26 cellular contexts compared by ENCODE assay signal in the genomic region with DNA sequence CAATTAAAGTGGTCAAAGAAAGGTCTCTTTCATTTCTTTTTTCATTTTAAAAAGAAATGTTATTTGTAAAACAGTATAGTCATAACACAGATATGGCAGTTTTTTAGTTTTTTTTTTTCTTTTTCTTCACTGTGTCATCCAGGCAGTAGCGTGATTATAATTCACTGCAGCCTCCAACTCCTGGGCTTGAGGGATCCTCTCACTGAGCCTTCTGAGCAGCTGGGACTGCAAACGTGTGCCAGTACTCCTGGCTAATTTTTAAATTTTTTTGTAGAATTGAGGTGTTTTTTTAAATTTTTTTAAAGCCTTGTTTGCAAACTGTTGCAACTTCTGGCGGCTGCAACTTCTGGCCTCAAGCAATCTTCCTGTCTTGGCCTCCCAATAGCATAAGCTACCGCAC.
DNase-seq lines count a peak whose midpoint lies in the region; ATAC-seq, FAIRE-seq and TF ChIP-seq lines count a peak whose summit lies in the region.
"Had no signal": no experiment of that assay in that cellular context is flagged by ENCODE, and none has a peak within 500 bp of the region (broad histone marks: within the 10 kb centered on the region; RNA-seq: fewer than 3 reads in every experiment).

No MANE protein-coding gene starts in this region.

- H3K27ac Mint-ChIP-seq in osteocyte (ENCODE audit: unreplicated experiment): no peak overlapping the region
- H3K27ac Mint-ChIP-seq: CD4-positive, alpha-beta memory T cell; CD4-positive, CD25-positive, alpha-beta regulatory T cell; CD8-positive, alpha-beta memory T cell had no signal

- ATAC-seq in left ventricle myocardium superior: peak; percentile 54
- no peak for ATAC-seq in Right ventricle myocardium superior (ENCODE audit: poor library complexity)

- H3K4me3 Mint-ChIP-seq in osteocyte (ENCODE audit: unreplicated experiment): no peak overlapping the region
- H3K4me3 Mint-ChIP-seq: CD14-positive monocyte; CD4-positive, alpha-beta memory T cell; CD4-positive, CD25-positive, alpha-beta regulatory T cell; CD8-positive, alpha-beta memory T cell had no signal

- H3K4me3 ChIP-seq in HEK293 (ENCODE audit: low read depth, low read length): no peak overlapping the region
- H3K4me3 ChIP-seq in fibroblast of the aortic adventitia (ENCODE audit: low read depth, low read length): no peak overlapping the region
- H3K4me3 ChIP-seq: BLaER1 had no signal

- POLR2A ChIA-PET in HEK293 (lab: Yijun Ruan, JAX): no interaction called here

- H3K4me1 Mint-ChIP-seq in osteocyte (ENCODE audit: unreplicated experiment): no peaks in the 10 kb centered on the region
- H3K4me1 Mint-ChIP-seq: CD14-positive monocyte; CD8-positive, alpha-beta memory T cell had no signal

- TF ChIP-seq CTCF in HEK293 (tag by site-specific recombination; IDR thresholded peaks at IDR 0.05): no peak
- TF ChIP-seq CTCF in fibroblast of the aortic adventitia (IDR thresholded peaks at IDR 0.05; ENCODE audit: insufficient read depth, low read length): no peak
- no peak for TF ChIP-seq CTCF in osteocyte (IDR thresholded peaks at IDR 0.05)

- no peak for TF ChIP-seq POLR2A in GM12891 (IDR thresholded peaks at IDR 0.05; ENCODE audit: low read depth, low read length)

- intact Hi-C loops in left ventricle myocardium superior (cut with micrococcal nuclease) (no loop called here), Right ventricle myocardium superior (cut with DNase I) (no loop called here)

- peak; percentile 32 for DNase-seq in left ventricle myocardium superior
- no peak for DNase-seq in Right ventricle myocardium superior
- DNase-seq in fibroblast of the aortic adventitia (ENCODE audit: low read depth): peak; percentile 3
- DNase-seq in NCI-H2029 (lab: John Stamatoyannopoulos, UW): no peak
- DNase-seq in osteocyte (ENCODE audit: extremely low spot score, unreplicated experiment): no peak
- DNase-seq in GM12891 (ENCODE audit: insufficient read length, low spot score): no peak
- DNase-seq: 8988T; ACHN; BE2C; C1 segment of cervical spinal cord; CD4-positive, alpha-beta memory T cell; CD4-positive, CD25-positive, alpha-beta regulatory T cell; CD8-positive, alpha-beta memory T cell; COR-L47; DMS 273 treated with DMSO at 0.1 percent for 48 hours; DMS153; DMS53; DMS79; DND-41; EL; GDM1 had no signal

- no peak for FAIRE-seq in GM12891 (lab: Jason Lieb, UNC)
- FAIRE-seq: GM12892, GM18507 had no signal

- peaks cover 12% of the 10 kb centered on the region for H3K36me3 Mint-ChIP-seq in osteocyte (ENCODE audit: unreplicated experiment)

- no peaks in the 10 kb centered on the region for H3K9me3 Mint-ChIP-seq in osteocyte (ENCODE audit: unreplicated experiment)
- H3K9me3 Mint-ChIP-seq: CD14-positive monocyte; CD4-positive, alpha-beta memory T cell; CD4-positive, CD25-positive, alpha-beta regulatory T cell; CD8-positive, alpha-beta memory T cell had no signal

- no peak overlapping the region for H3K27ac ChIP-seq in HEK293 (ENCODE audit: extremely low read depth, low read depth, low read length)
- H3K27ac ChIP-seq: BLaER1 had no signal

- CTCF ChIA-PET in HEK293 (lab: Yijun Ruan, JAX): interaction anchor here (0.7 kb wide), 1 partner anchor 656 kb away, joined by 4 read pairs; no protein-coding TSS in a partner anchor

- H3K9me3 ChIP-seq in HEK293 (ENCODE audit: control insufficient read depth, insufficient read depth, low read depth, low read length): no peaks in the 10 kb centered on the region
- H3K9me3 ChIP-seq: BE2C, BLaER1 had no signal

- no peaks in the 10 kb centered on the region for H3K27me3 Mint-ChIP-seq in osteocyte (ENCODE audit: unreplicated experiment)
- H3K27me3 Mint-ChIP-seq: CD4-positive, alpha-beta memory T cell; CD4-positive, CD25-positive, alpha-beta regulatory T cell; CD8-positive, alpha-beta memory T cell had no signal

- peaks cover 59 to 64% of the 10 kb centered on the region in 2 experiments for H3K36me3 ChIP-seq in HEK293 (ENCODE audit: control insufficient read depth in 2 of 2, insufficient read depth in 1 of 2, low read length in 2 of 2)

- H3K4me1 ChIP-seq in HEK293 (ENCODE audit: control insufficient read depth, insufficient read depth, low read length): no peaks in the 10 kb centered on the region
- H3K4me1 ChIP-seq: BE2C, BLaER1 had no signal

TF ChIP-seq in HEK293, 187 proteins besides CTCF, POLR2A, EP300 and RAD21:
- TF ChIP-seq ZNF785 (tag by site-specific recombination; IDR thresholded peaks at IDR 0.05): no peak
- TF ChIP-seq, protein P1, sequence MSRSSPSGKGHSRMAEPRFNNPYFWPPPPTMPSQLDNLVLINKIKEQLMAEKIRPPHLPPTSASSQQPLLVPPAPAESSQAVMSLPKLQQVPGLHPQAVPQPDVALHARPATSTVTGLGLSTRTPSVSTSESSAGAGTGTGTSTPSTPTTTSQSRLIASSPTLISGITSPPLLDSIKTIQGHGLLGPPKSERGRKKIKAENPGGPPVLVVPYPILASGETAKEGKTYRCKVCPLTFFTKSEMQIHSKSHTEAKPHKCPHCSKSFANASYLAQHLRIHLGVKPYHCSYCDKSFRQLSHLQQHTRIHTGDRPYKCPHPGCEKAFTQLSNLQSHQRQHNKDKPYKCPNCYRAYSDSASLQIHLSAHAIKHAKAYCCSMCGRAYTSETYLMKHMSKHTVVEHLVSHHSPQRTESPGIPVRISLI (tag by site-specific recombination; IDR thresholded peaks at IDR 0.05): 0 out of 2 replicates have a peak, but pooled peaks have one; percentile 36

TF ChIP-seq in GM12891, 5 proteins besides CTCF, POLR2A, EP300 and RAD21:
- TF ChIP-seq POU2F2 (IDR thresholded peaks at IDR 0.05; ENCODE audit: low read depth, low read length): no peak
- TF ChIP-seq PAX5 (IDR thresholded peaks at IDR 0.05; ENCODE audit: insufficient read depth, low read length, severe bottlenecking): no peak
- TF ChIP-seq TAF1 (IDR thresholded peaks at IDR 0.05; ENCODE audit: low read depth, low read length): no peak
- TF ChIP-seq POLR2AphosphoS5 (IDR thresholded peaks at IDR 0.05; ENCODE audit: low read depth, low read length): no peak
- TF ChIP-seq SPI1 (IDR thresholded peaks at IDR 0.05; ENCODE audit: low read depth, low read length): no peak

Comparison
In these comparisons a context has a peak if more than half of its experiments do, and no peak if none do; other contexts are left out.
1. DNase-seq: peak in left ventricle myocardium superior (single experiment) and fibroblast of the aortic adventitia (single experiment); none in Right ventricle myocardium superior (single experiment), NCI-H2029 (single experiment), osteocyte (single experiment) and GM12891 (single experiment).